Comparison of ENCODE assay signal across 13 cellular contexts in genomic region chr17:17361543-17362511, GRCh38. TPM values are rescaled to one million over a fixed set of nuclear protein-coding genes. Genes with fewer than 3 reads are reported as not detected.
DNase-seq lines count a peak whose midpoint lies in the region; ATAC-seq and TF ChIP-seq lines count a peak whose summit lies in the region.
"Had no signal": no experiment of that assay in that cellular context is flagged by ENCODE, and none has a peak within 500 bp of the region (broad histone marks: within the 10 kb centered on the region; RNA-seq: fewer than 3 reads in every experiment).

No MANE protein-coding gene starts in this region.

- TF ChIP-seq EP300 in sigmoid colon (IDR thresholded peaks at IDR 0.05) = no peak
- TF ChIP-seq EP300 in esophagus muscularis mucosa (IDR thresholded peaks at IDR 0.05) = no peak

- H3K9me3 ChIP-seq in body of pancreas (no peaks in the 10 kb centered on the region), heart right ventricle (peaks cover 0 to 27% (median 5%) of the 10 kb centered on the region in 11 donors), sigmoid colon (peaks cover 0 to 5% (median 0%) of the 10 kb centered on the region in 4 donors), esophagus muscularis mucosa (peaks cover 0 to 11% (median 0%) of the 10 kb centered on the region in 4 donors)
- H3K9me3 ChIP-seq: mucosa of descending colon had no signal

- H3K4me1 ChIP-seq in body of pancreas (peaks cover 5% of the 10 kb centered on the region), heart right ventricle (peaks cover 4 to 26% (median 15%) of the 10 kb centered on the region in 9 donors), sigmoid colon (no peaks in the 10 kb centered on the region), esophagus muscularis mucosa (peaks cover 0 to 11% (median 2%) of the 10 kb centered on the region in 4 donors)

- H3K27ac ChIP-seq in body of pancreas (peak overlapping the region in 1 of 4 donors; percentile 41), heart right ventricle (peak overlapping the region in 9 of 10 donors; percentile 26 to 73 (median 66)), sigmoid colon (no peak overlapping the region), esophagus muscularis mucosa (replicated peaks in 1 of 4) (no peak overlapping the region)
- H3K27ac ChIP-seq: RWPE1 had no signal

- 83 to 87% methylated on average over 12 to 17 of the region's 17 CpGs for WGBS in body of pancreas, 2 donors
- 63 to 72% methylated on average over 17 of the region's 17 CpGs for WGBS in heart right ventricle, 2 donors
- 83% methylated on average over 17 of the region's 17 CpGs for WGBS in sigmoid colon, 2 donors
- WGBS in esophagus muscularis mucosa = 76% methylated on average over 11 of the region's 17 CpGs

- intact Hi-C loops in body of pancreas (cut with DNase I) (loop anchor here (5.0 kb wide), 1 partner anchor 130 kb away; no protein-coding TSS in a partner anchor), heart right ventricle (cut with DNase I) (loop anchor here in 2 of 10 donors (5.0 kb wide), 2 partner anchors 55 to 60 kb away; no protein-coding TSS in a partner anchor), sigmoid colon (cut with DNase I) (no loop called here), esophagus muscularis mucosa (cut with DNase I) (no loop called here)

- H3K4me3 ChIP-seq in body of pancreas (no peak overlapping the region), heart right ventricle (no peak overlapping the region), sigmoid colon (no peak overlapping the region), esophagus muscularis mucosa (no peak overlapping the region)
- H3K4me3 ChIP-seq: mucosa of descending colon had no signal

- TF ChIP-seq POLR2A in body of pancreas (IDR thresholded peaks at IDR 0.05) = no peak
- TF ChIP-seq POLR2A in sigmoid colon (IDR thresholded peaks at IDR 0.05) = no peak
- TF ChIP-seq POLR2A in esophagus muscularis mucosa (IDR thresholded peaks at IDR 0.05; ENCODE audit: low read depth) = no peak

- no peaks in the 10 kb centered on the region for H3K36me3 ChIP-seq in body of pancreas (replicated peaks in 1 of 2; ENCODE audit: insufficient read depth in 1 of 2, low read depth in 2 of 2)
- H3K36me3 ChIP-seq in heart right ventricle = no peaks in the 10 kb centered on the region
- no peaks in the 10 kb centered on the region for H3K36me3 ChIP-seq in sigmoid colon
- H3K36me3 ChIP-seq in esophagus muscularis mucosa = no peaks in the 10 kb centered on the region

- no peak for TF ChIP-seq CTCF in body of pancreas (IDR thresholded peaks at IDR 0.05)
- no peak for TF ChIP-seq CTCF in heart right ventricle (IDR thresholded peaks at IDR 0.05)
- TF ChIP-seq CTCF in sigmoid colon (IDR thresholded peaks at IDR 0.05) = no peak
- no peak for TF ChIP-seq CTCF in esophagus muscularis mucosa (IDR thresholded peaks at IDR 0.05)

- ATAC-seq in body of pancreas (peak; percentile 57), heart right ventricle (peak; percentile 55 to 82 (median 72)), GM19467 (IDR thresholded peaks at IDR 0.05; ENCODE audit: unreplicated experiment) (no peak)
- ATAC-seq: mucosa of descending colon had no signal

- peak; percentile 8 for DNase-seq in EH (ENCODE audit: low read depth)
- peak in 1 of 4 donors; percentile 25 for DNase-seq in body of pancreas
- peak; percentile 45 to 50 for DNase-seq in heart right ventricle
- peak; percentile 59 for DNase-seq in sigmoid colon
- no peak for DNase-seq in COR-L47 (lab: John Stamatoyannopoulos, UW)
- DNase-seq in activated CD4-positive, alpha-beta T cell treated with anti-CD3 and anti-CD28 coated beads, Interleukin-2, amount 50 U/mL, for 1 hour = no peak
- no peak for DNase-seq in esophagus muscularis mucosa (ENCODE audit: extremely low spot score)
- DNase-seq: activated naive CD4-positive, alpha-beta T cell treated with anti-CD3 and anti-CD28 coated beads, Interleukin-2, amount 50 U/mL, for 16 hours; DMS 273 treated with DMSO at 0.1 percent for 48 hours; NCI-H748 treated with DMSO at 0.1 percent for 48 hours had no signal

- H3K27me3 ChIP-seq in body of pancreas (no peaks in the 10 kb centered on the region), heart right ventricle (no peaks in the 10 kb centered on the region), sigmoid colon (peaks cover 2 to 28% (median 6%) of the 10 kb centered on the region in 3 donors), esophagus muscularis mucosa (peaks cover 0 to 53% (median 0%) of the 10 kb centered on the region in 4 donors)

RNA-seq across cellular contexts. Expression of gene NT5M, which starts 58.7 kb away (rescaled TPM):
- total RNA-seq in body of pancreas (1 to 10 TPM; 1.0 to 1.3 TPM), heart right ventricle (10 to 100 TPM in 5 of 10 donors, 1 to 10 TPM in 5; 7.4 to 15.8 (median 9.8) TPM), sigmoid colon (1 to 10 TPM; 4.3 to 5.8 (median 5.5) TPM), esophagus muscularis mucosa (10 to 100 TPM in 1 of 4 donors, 1 to 10 TPM in 3; 4.3 to 11.5 (median 7.0) TPM)
- polyA plus RNA-seq in heart right ventricle (10 to 100 TPM in 1 of 2 donors, 1 to 10 TPM in 1; 4.9 to 14.8 TPM), sigmoid colon (1 to 10 TPM in 2 of 3 donors, under 1 TPM in 1; 0.92 to 4.2 (median 1.9) TPM)

Comparison
In these comparisons a context has a peak if more than half of its experiments do, and no peak if none do; other contexts are left out.
1. DNase-seq: peak in EH (single experiment), heart right ventricle (2 of 2) and sigmoid colon (single experiment); none in COR-L47 (single experiment), activated CD4-positive, alpha-beta T cell treated with anti-CD3 and anti-CD28 coated beads, Interleukin-2, amount 50 U/mL, for 1 hour (single experiment) and esophagus muscularis mucosa (single experiment).
2. H3K27ac ChIP-seq: peak in heart right ventricle (9 of 10); none in sigmoid colon (0 of 4) and esophagus muscularis mucosa (0 of 4).